22 cellular contexts compared by ENCODE assay signal in genomic region chr4:2908686-2909085, GRCh38.
"Had no signal": no experiment of that assay in that cellular context is flagged by ENCODE, and none has a peak within 500 bp of the region (broad histone marks: within the 10 kb centered on the region; RNA-seq: fewer than 3 reads in every experiment).

No MANE protein-coding gene starts in this region.

- H3K4me1 Mint-ChIP-seq: mesothelial cell of epicardium, nephron had no signal

- H3K27ac Mint-ChIP-seq: mesothelial cell of epicardium; nephron; stimulated activated naive B cell treated with anti-CD40 and anti-IgM and Interleukin-4, amounts not matched to agents 10 μg/mL and 1 μg/mL and 100 μg/mL, for 72 hours had no signal

- H3K9me3 ChIP-seq: colonic mucosa, heart left ventricle, pancreas, psoas muscle, spleen, stomach, thoracic aorta, transverse colon had no signal

- H3K27me3 Mint-ChIP-seq: stimulated activated naive B cell treated with anti-CD40 and anti-IgM and Interleukin-4, amounts not matched to agents 10 μg/mL and 1 μg/mL and 100 μg/mL, for 72 hours had no signal

- H3K4me1 ChIP-seq: colonic mucosa, psoas muscle had no signal

- H3K27ac ChIP-seq: colonic mucosa, heart left ventricle, pancreas, psoas muscle, thoracic aorta, transverse colon had no signal

- H3K27me3 ChIP-seq: colonic mucosa, heart left ventricle, pancreas, spleen, stomach, transverse colon had no signal

- H3K4me3 ChIP-seq: colonic mucosa, heart left ventricle, pancreas, psoas muscle, spleen, stomach, thoracic aorta, transverse colon had no signal

- H3K9me3 Mint-ChIP-seq: mesothelial cell of epicardium; nephron; stimulated activated naive B cell treated with anti-CD40 and anti-IgM and Interleukin-4, amounts not matched to agents 10 μg/mL and 1 μg/mL and 100 μg/mL, for 72 hours had no signal

- DNase-seq: colonic mucosa; dermis blood vessel endothelial cell; foreskin melanocyte; hippocampal formation; occipital lobe; psoas muscle; retina; spleen; stimulated activated CD4-positive, alpha-beta T cell treated with anti-CD3 and anti-CD28 coated beads, Interleukin-15, amount 100 ng/mL, for 24 hours; stimulated activated CD4-positive, alpha-beta T cell treated with anti-CD3 and anti-CD28 coated beads, Interleukin-1b, Interleukin-23, amount 100 ng/mL, for 48 hours; stimulated activated CD4-positive, alpha-beta T cell treated with anti-CD3 and anti-CD28 coated beads, Interleukin-4, amount 100 ng/mL, for 24 hours; stimulated activated naive B cell treated with anti-CD40 and anti-IgM and Interleukin-4, amounts not matched to agents 10 μg/mL and 1 μg/mL and 100 μg/mL, for 72 hours; substantia nigra; transverse colon had no signal

- FAIRE-seq: islet of Langerhans, pancreas, urothelium cell line had no signal

- H3K4me3 Mint-ChIP-seq: mesothelial cell of epicardium; nephron; stimulated activated naive B cell treated with anti-CD40 and anti-IgM and Interleukin-4, amounts not matched to agents 10 μg/mL and 1 μg/mL and 100 μg/mL, for 72 hours had no signal
